Comparison of ENCODE assay signal across 10 cellular contexts in the genomic region with DNA sequence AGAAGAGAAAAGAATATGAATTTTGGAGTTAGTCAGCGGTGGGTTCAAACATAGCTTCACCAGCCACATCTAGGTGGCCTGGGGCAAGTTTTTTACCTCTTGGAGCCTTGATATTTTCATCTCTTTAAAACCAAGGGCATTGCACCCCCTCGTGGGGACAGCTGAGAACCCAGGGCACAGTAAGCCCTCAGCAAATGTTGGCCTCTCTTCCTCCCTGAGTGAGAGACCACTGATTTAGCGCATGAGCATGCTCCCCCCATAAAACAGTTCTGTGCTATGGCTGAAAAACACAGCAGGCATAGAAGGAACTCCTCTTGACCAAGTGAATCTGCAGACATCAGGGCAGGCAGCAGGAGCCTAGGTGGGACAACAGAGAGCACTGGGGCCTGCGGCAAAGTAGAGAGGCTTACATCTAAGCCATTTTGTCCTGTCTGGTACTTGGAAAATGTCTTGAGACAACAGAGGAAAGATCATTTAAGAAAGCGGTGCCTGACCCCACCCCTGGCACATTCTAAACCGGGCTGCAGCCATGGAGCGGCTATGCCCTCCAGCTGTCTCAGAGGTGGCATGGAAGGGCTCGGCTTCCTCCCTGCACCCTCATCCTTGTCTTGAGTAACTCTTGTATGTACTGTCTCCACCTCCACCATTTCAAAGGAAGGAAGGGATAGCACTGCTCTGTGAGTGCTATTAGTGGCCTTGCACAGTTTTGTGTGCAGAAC.
DNase-seq lines count a peak whose midpoint lies in the region; ATAC-seq and TF ChIP-seq lines count a peak whose summit lies in the region.
"Had no signal": no experiment of that assay in that cellular context is flagged by ENCODE, and none has a peak within 500 bp of the region (broad histone marks: within the 10 kb centered on the region; RNA-seq: fewer than 3 reads in every experiment).

No MANE protein-coding gene starts in this region.

- H3K4me1 ChIP-seq in PC-9 (replicated peaks; ENCODE audit: insufficient read depth) (peaks cover 4% of the 10 kb centered on the region; the same call in 1 of the 2 replicates), fibroblast of lung (ENCODE audit: control insufficient read depth, extremely low read depth, insufficient read depth, low read length) (peaks cover 9% of the 10 kb centered on the region)
- H3K4me1 ChIP-seq: transverse colon had no signal

- H2AFZ ChIP-seq in PC-9 (no peak overlapping the region), fibroblast of lung (ENCODE audit: low read length) (no peak overlapping the region)

- no peak for DNase-seq in AG04450 (ENCODE audit: low read depth, low spot score)
- no peak for DNase-seq in GM10266 (ENCODE audit: extremely low spot score)
- peak in 1 of 2 experiments; percentile 22 for DNase-seq in PC-9
- DNase-seq in fibroblast of lung (ENCODE audit: low read depth in 2 of 2), result peak in 1 of 2 donors; percentile 39
- no peak for DNase-seq in NCI-H510A treated with DMSO at 0.1 percent for 48 hours (lab: John Stamatoyannopoulos, UW)
- DNase-seq in NCI-H2029 (lab: John Stamatoyannopoulos, UW), result no peak
- DNase-seq: activated naive CD8-positive, alpha-beta T cell treated with anti-CD3 and anti-CD28 coated beads, Interleukin-2, amount 10 ng/mL, durations not matched to agents 7 days and 5 days; transverse colon had no signal

- H3K9me3 ChIP-seq in AG04450 (ENCODE audit: control insufficient read depth, insufficient read depth, low read length) (peaks cover 4% of the 10 kb centered on the region; the same call in 1 of the 2 replicates), PC-9 (ENCODE audit: insufficient read depth, low read depth) (no peaks in the 10 kb centered on the region; the same call in 1 of the 2 replicates), fibroblast of lung (ENCODE audit: control insufficient read depth, insufficient read depth, low read depth, low read length) (no peaks in the 10 kb centered on the region)

- TF ChIP-seq CTCF in AG04450 (IDR thresholded peaks at IDR 0.05; ENCODE audit: low read depth, low read length) (peak; percentile 35), GM10266 (IDR thresholded peaks at IDR 0.05; ENCODE audit: control insufficient read depth, insufficient read depth, low read depth, missing control alignments) (peak; percentile 45), PC-9 (conservative IDR thresholded peaks at IDR 0.05) (peak; percentile 57), fibroblast of lung (conservative IDR thresholded peaks at IDR 0.05 in 1 of 2, IDR thresholded peaks at IDR 0.05 in 1 of 2; ENCODE audit: low read depth in 1 of 2, low read length in 2 of 2) (peak; percentile 12 to 53)

- CTCF ChIA-PET in AG04450 (lab: Charles Lee), result interaction anchor here (2.4 kb wide), 1 partner anchor 147 kb away, joined by 12 read pairs; no protein-coding TSS in a partner anchor
- CTCF ChIA-PET in PC-9 (lab: Charles Lee), result no interaction called here

- no peak overlapping the region for H3K4me2 ChIP-seq in PC-9
- no peak overlapping the region for H3K4me2 ChIP-seq in fibroblast of lung (ENCODE audit: extremely low read depth, insufficient read depth, low read length)

- H3K9ac ChIP-seq in fibroblast of lung (ENCODE audit: insufficient read depth, low read length), result no peak overlapping the region

- no peak overlapping the region for H3K4me3 ChIP-seq in AG04450 (ENCODE audit: low read depth, low read length)
- H3K4me3 ChIP-seq in PC-9, result no peak overlapping the region
- H3K4me3 ChIP-seq in fibroblast of lung (replicated peaks in 1 of 4; ENCODE audit: control extremely low read depth in 1 of 4, insufficient read depth in 1 of 4, low read depth in 3 of 4, low read length in 4 of 4), result no peak overlapping the region
- H3K4me3 ChIP-seq: transverse colon had no signal

- POLR2A ChIA-PET in AG04450 (lab: Yijun Ruan, JAX) (no interaction called here), PC-9 (lab: Charles Lee; ENCODE audit: unreplicated experiment) (no interaction called here)

- H3K27me3 ChIP-seq in AG04450 (ENCODE audit: control insufficient read depth, insufficient read depth, low read length) (no peaks in the 10 kb centered on the region), PC-9 (ENCODE audit: insufficient read depth, low read depth) (no peaks in the 10 kb centered on the region), fibroblast of lung (ENCODE audit: control insufficient read depth, insufficient read depth, low read length) (no peaks in the 10 kb centered on the region)
- H3K27me3 ChIP-seq: transverse colon had no signal

- H3K27ac ChIP-seq in AG04450 (ENCODE audit: low read depth, low read length), result no peak overlapping the region
- H3K27ac ChIP-seq in PC-9, result no peak overlapping the region
- no peak overlapping the region for H3K27ac ChIP-seq in fibroblast of lung (ENCODE audit: insufficient read depth, low read length)
- H3K27ac ChIP-seq: transverse colon had no signal

- H3K79me2 ChIP-seq in PC-9 (ENCODE audit: low read depth), result no peaks in the 10 kb centered on the region
- H3K79me2 ChIP-seq in fibroblast of lung (ENCODE audit: control insufficient read depth, insufficient read depth, low read length), result peaks cover 95% of the 10 kb centered on the region

- H3F3A ChIP-seq in PC-9 (ENCODE audit: insufficient read depth, low read depth), result no peaks in the 10 kb centered on the region

- BruUV-seq in PC-9 (replicated peaks; lab: Mats Ljungman, UMichigan), result no TSS peak

- H4K20me1 ChIP-seq in PC-9 (ENCODE audit: insufficient read depth) (no peaks in the 10 kb centered on the region), fibroblast of lung (ENCODE audit: control insufficient read depth, extremely low read depth, insufficient read depth, low read length) (no peaks in the 10 kb centered on the region)

- ATAC-seq in GM18861 (IDR thresholded peaks at IDR 0.05; ENCODE audit: unreplicated experiment) (no peak), GM21390 (IDR thresholded peaks at IDR 0.05; ENCODE audit: unreplicated experiment) (no peak)

- no peaks in the 10 kb centered on the region for H3K36me3 ChIP-seq in PC-9 (ENCODE audit: low read depth)
- H3K36me3 ChIP-seq in fibroblast of lung (ENCODE audit: control insufficient read depth, insufficient read depth, low read length), result no peaks in the 10 kb centered on the region
- H3K36me3 ChIP-seq: transverse colon had no signal

- H3K9me2 ChIP-seq in PC-9 (ENCODE audit: insufficient read depth), result no peaks in the 10 kb centered on the region

- intact Hi-C loops in PC-9 (cut with micrococcal nuclease; ENCODE audit: unreplicated experiment), result loop anchor here (10.0 kb wide), 1 partner anchor 295 kb away; no protein-coding TSS in a partner anchor
